Comparison of ENCODE assay signal across 8 cellular contexts in genomic region chr3:52238193-52238760, GRCh38. TPM values are rescaled to one million over a fixed set of nuclear protein-coding genes. Genes with fewer than 3 reads are reported as not detected.
A peak's percentile ranks its signal among the peaks of the same experiment; 100 is the strongest.
DNase-seq lines count a peak whose midpoint lies in the region; ATAC-seq and TF ChIP-seq lines count a peak whose summit lies in the region.

No MANE protein-coding gene starts in this region.

- peak; percentile 3 for ATAC-seq in GM18907 (IDR thresholded peaks at IDR 0.05; ENCODE audit: unreplicated experiment)

- no peak for TF ChIP-seq RAD21 in liver (IDR thresholded peaks at IDR 0.05)

- 15% methylated on average over 11 of the region's 11 CpGs for WGBS in HUES64
- WGBS in liver, result 11% methylated on average over 11 of the region's 11 CpGs
- 3 to 8% methylated on average over 11 of the region's 11 CpGs for WGBS in tibial nerve, 2 donors

- TF ChIP-seq POLR2A in tibial nerve (IDR thresholded peaks at IDR 0.05), result no peak

- H3K27ac ChIP-seq in HUES64 (ENCODE audit: low read depth, low read length), result no peak overlapping the region; the same call in 1 of the 2 replicates
- peak overlapping the region; percentile 88 to 90 for H3K27ac ChIP-seq in liver (ENCODE audit: low read depth in 1 of 2, low read length in 2 of 2)
- peak overlapping the region; percentile 80 to 98 (median 91) for H3K27ac ChIP-seq in tibial nerve

- no peak for TF ChIP-seq EP300 in tibial nerve (IDR thresholded peaks at IDR 0.05)

- H3K4me3 ChIP-seq in HUES64 (ENCODE audit: low read length) (peak overlapping the region; percentile 89), astrocyte of the cerebellum (ENCODE audit: low read depth, low read length) (peak overlapping the region; percentile 78), liver (ENCODE audit: low read depth in 1 of 3, low read length in 3 of 3) (peak overlapping the region; percentile 65 to 82 (median 72)), tibial nerve (peak overlapping the region; percentile 64 to 95 (median 81))

- no peaks in the 10 kb centered on the region for H3K27me3 ChIP-seq in HUES64 (ENCODE audit: insufficient read depth, low read length)
- H3K27me3 ChIP-seq in liver (ENCODE audit: control insufficient read depth in 4 of 4, insufficient read depth in 4 of 4, low read length in 3 of 4), result no peaks in the 10 kb centered on the region
- no peaks in the 10 kb centered on the region for H3K27me3 ChIP-seq in tibial nerve

- in situ Hi-C loops in astrocyte of the cerebellum (cut with HindIII; ENCODE audit: low sequenced_read_pairs), result no loop called here

- H3K4me1 ChIP-seq in HUES64 (ENCODE audit: insufficient read depth, low read length) (peaks cover 23% of the 10 kb centered on the region), liver (ENCODE audit: control insufficient read depth in 4 of 4, insufficient read depth in 4 of 4, low read length in 3 of 4) (peaks cover 17 to 66% (median 45%) of the 10 kb centered on the region in 4 donors), tibial nerve (peaks cover 0 to 65% (median 38%) of the 10 kb centered on the region in 4 donors)

- H3K9ac ChIP-seq in HUES64 (ENCODE audit: low read depth, low read length), result no peak overlapping the region
- H3K9ac ChIP-seq in liver (ENCODE audit: low read depth in 1 of 2, low read length in 2 of 2), result peak overlapping the region; percentile 29 to 55

- H3K9me3 ChIP-seq in HUES64 (ENCODE audit: insufficient read depth, low read depth, low read length) (no peaks in the 10 kb centered on the region), liver (ENCODE audit: control insufficient read depth in 4 of 4, low read length in 3 of 4) (no peaks in the 10 kb centered on the region), tibial nerve (no peaks in the 10 kb centered on the region)

- H3K36me3 ChIP-seq in HUES64 (ENCODE audit: insufficient read depth, low read length) (no peaks in the 10 kb centered on the region), liver (ENCODE audit: control insufficient read depth in 4 of 4, insufficient read depth in 3 of 4, low read depth in 1 of 4, low read length in 3 of 4) (no peaks in the 10 kb centered on the region), tibial nerve (peaks cover 0 to 19% (median 0%) of the 10 kb centered on the region in 3 donors)

- DNase-seq in astrocyte of the cerebellum (ENCODE audit: low read depth) (no peak), tibial nerve (ENCODE audit: low spot score in 2 of 2) (peak in 1 of 2 donors; percentile 10), mucosa of gallbladder (ENCODE audit: low spot score) (no peak), NAMALWA (ENCODE audit: low spot score) (no peak), NCI-H1694 (lab: John Stamatoyannopoulos, UW) (no peak)

- TF ChIP-seq CTCF in astrocyte of the cerebellum (IDR thresholded peaks at IDR 0.05; ENCODE audit: low read depth, low read length, missing control alignments) (no peak), liver (IDR thresholded peaks at IDR 0.05; ENCODE audit: low read depth, low read length, missing input control) (no peak), tibial nerve (IDR thresholded peaks at IDR 0.05) (no peak)

TF ChIP-seq in liver, 16 proteins besides CTCF, POLR2A, EP300 and RAD21:
- peak; percentile 7 for TF ChIP-seq FOXA2 (IDR thresholded peaks at IDR 0.05)
- peak; percentile 77 to 84 for TF ChIP-seq HNF4A (conservative IDR thresholded peaks at IDR 0.05)
- TF ChIP-seq, protein P1, sequence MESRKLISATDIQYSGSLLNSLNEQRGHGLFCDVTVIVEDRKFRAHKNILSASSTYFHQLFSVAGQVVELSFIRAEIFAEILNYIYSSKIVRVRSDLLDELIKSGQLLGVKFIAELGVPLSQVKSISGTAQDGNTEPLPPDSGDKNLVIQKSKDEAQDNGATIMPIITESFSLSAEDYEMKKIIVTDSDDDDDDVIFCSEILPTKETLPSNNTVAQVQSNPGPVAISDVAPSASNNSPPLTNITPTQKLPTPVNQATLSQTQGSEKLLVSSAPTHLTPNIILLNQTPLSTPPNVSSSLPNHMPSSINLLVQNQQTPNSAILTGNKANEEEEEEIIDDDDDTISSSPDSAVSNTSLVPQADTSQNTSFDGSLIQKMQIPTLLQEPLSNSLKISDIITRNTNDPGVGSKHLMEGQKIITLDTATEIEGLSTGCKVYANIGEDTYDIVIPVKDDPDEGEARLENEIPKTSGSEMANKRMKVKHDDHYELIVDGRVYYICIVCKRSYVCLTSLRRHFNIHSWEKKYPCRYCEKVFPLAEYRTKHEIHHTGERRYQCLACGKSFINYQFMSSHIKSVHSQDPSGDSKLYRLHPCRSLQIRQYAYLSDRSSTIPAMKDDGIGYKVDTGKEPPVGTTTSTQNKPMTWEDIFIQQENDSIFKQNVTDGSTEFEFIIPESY (IDR thresholded peaks at IDR 0.05), result no peak
- TF ChIP-seq YY1 (IDR thresholded peaks at IDR 0.05), result peak; percentile 28
- TF ChIP-seq MAX (IDR thresholded peaks at IDR 0.05), result no peak
- TF ChIP-seq EGR1 (IDR thresholded peaks at IDR 0.05; ENCODE audit: low read depth in 2 of 2), result no peak
- TF ChIP-seq, protein P2, sequence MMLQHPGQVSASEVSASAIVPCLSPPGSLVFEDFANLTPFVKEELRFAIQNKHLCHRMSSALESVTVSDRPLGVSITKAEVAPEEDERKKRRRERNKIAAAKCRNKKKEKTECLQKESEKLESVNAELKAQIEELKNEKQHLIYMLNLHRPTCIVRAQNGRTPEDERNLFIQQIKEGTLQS (IDR thresholded peaks at IDR 0.05), result no peak
- TF ChIP-seq HNF4G (IDR thresholded peaks at IDR 0.05), result peak; percentile 5
- peak; percentile 98 for TF ChIP-seq NR2F2 (IDR thresholded peaks at IDR 0.05)
- TF ChIP-seq JUND (IDR thresholded peaks at IDR 0.05), result peak in 1 of 2 donors; percentile 87
- peak; percentile 79 to 80 for TF ChIP-seq RXRA (IDR thresholded peaks at IDR 0.05)
- TF ChIP-seq, protein P3, sequence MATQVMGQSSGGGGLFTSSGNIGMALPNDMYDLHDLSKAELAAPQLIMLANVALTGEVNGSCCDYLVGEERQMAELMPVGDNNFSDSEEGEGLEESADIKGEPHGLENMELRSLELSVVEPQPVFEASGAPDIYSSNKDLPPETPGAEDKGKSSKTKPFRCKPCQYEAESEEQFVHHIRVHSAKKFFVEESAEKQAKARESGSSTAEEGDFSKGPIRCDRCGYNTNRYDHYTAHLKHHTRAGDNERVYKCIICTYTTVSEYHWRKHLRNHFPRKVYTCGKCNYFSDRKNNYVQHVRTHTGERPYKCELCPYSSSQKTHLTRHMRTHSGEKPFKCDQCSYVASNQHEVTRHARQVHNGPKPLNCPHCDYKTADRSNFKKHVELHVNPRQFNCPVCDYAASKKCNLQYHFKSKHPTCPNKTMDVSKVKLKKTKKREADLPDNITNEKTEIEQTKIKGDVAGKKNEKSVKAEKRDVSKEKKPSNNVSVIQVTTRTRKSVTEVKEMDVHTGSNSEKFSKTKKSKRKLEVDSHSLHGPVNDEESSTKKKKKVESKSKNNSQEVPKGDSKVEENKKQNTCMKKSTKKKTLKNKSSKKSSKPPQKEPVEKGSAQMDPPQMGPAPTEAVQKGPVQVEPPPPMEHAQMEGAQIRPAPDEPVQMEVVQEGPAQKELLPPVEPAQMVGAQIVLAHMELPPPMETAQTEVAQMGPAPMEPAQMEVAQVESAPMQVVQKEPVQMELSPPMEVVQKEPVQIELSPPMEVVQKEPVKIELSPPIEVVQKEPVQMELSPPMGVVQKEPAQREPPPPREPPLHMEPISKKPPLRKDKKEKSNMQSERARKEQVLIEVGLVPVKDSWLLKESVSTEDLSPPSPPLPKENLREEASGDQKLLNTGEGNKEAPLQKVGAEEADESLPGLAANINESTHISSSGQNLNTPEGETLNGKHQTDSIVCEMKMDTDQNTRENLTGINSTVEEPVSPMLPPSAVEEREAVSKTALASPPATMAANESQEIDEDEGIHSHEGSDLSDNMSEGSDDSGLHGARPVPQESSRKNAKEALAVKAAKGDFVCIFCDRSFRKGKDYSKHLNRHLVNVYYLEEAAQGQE (IDR thresholded peaks at IDR 0.05), result peak; percentile 19
- TF ChIP-seq TAF1 (conservative IDR thresholded peaks at IDR 0.05), result no peak
- no peak for TF ChIP-seq FOXA1 (IDR thresholded peaks at IDR 0.05)
- peak in 1 of 2 donors; percentile 20 for TF ChIP-seq GABPA (IDR thresholded peaks at IDR 0.05 in 1 of 2, conservative IDR thresholded peaks at IDR 0.05 in 1 of 2)
- peak; percentile 58 for TF ChIP-seq SP1 (IDR thresholded peaks at IDR 0.05)

RNA-seq across cellular contexts. Expression of gene TWF2, which starts 0.7 kb away (rescaled TPM):
- polyA plus RNA-seq in HUES64 (2013, experiment 1 of 2), result 40.0 TPM
- 38.1 TPM for polyA plus RNA-seq in HUES64 (2013, experiment 2 of 2)
- total RNA-seq in liver (10 to 100 TPM; 12.7 to 26.3 TPM), tibial nerve (10 to 100 TPM; 59.2 to 72.9 (median 60.4) TPM), mucosa of gallbladder (72.8 TPM)
- 10 to 100 TPM; 12.0 to 22.6 TPM for polyA plus RNA-seq in liver

RNA-seq across cellular contexts. Expression of gene PPM1M, which starts 7.3 kb away (rescaled TPM):
- polyA plus RNA-seq in HUES64 (2013, experiment 1 of 2), result 4.0 TPM
- 4.1 TPM for polyA plus RNA-seq in HUES64 (2013, experiment 2 of 2)
- total RNA-seq in liver (1 to 10 TPM; 5.5 TPM), tibial nerve (10 to 100 TPM; 25.8 to 35.1 (median 27.8) TPM), mucosa of gallbladder (33.0 TPM)
- 1 to 10 TPM; 2.8 to 3.8 TPM for polyA plus RNA-seq in liver

RNA-seq across cellular contexts. Expression of gene TLR9, which starts 12.8 kb away (rescaled TPM):
- polyA plus RNA-seq in HUES64 (2013, experiment 1 of 2), result not detected
- not detected for polyA plus RNA-seq in HUES64 (2013, experiment 2 of 2)
- total RNA-seq in liver (not detected), tibial nerve (under 1 TPM in 2 of 4 donors, not detected in 2; 0.30 to 0.39 TPM), mucosa of gallbladder (1.4 TPM)
- polyA plus RNA-seq in liver, result under 1 TPM in 1 of 2 donors, not detected in 1; 0.02 TPM

RNA-seq across cellular contexts. Expression of gene WDR82, which starts 40.2 kb away (rescaled TPM):
- 60.5 TPM for polyA plus RNA-seq in HUES64 (2013, experiment 1 of 2)
- polyA plus RNA-seq in HUES64 (2013, experiment 2 of 2), result 61.6 TPM
- total RNA-seq in liver, result 10 to 100 TPM; 31.7 to 44.3 TPM
- 10 to 100 TPM in 1 of 2 donors, 1 to 10 TPM in 1; 4.3 to 19.4 TPM for polyA plus RNA-seq in liver
- total RNA-seq in tibial nerve, result 10 to 100 TPM; 42.1 to 52.9 (median 48.6) TPM
- 71.0 TPM for total RNA-seq in mucosa of gallbladder

RNA-seq across cellular contexts. Expression of gene ALAS1, which starts 40.3 kb away (rescaled TPM):
- polyA plus RNA-seq in HUES64 (2013, experiment 1 of 2), result 31.6 TPM
- polyA plus RNA-seq in HUES64 (2013, experiment 2 of 2), result 38.7 TPM
- total RNA-seq in liver (100 to 1,000 TPM in 1 of 2 donors, 10 to 100 TPM in 1; 32.3 to 129 TPM), tibial nerve (10 to 100 TPM; 26.1 to 37.1 (median 32.0) TPM), mucosa of gallbladder (62.4 TPM)
- 100 to 1,000 TPM; 145 to 421 TPM for polyA plus RNA-seq in liver
